ENCODE assay signal across 1 cellular context in genomic region chr5:37667846-37668245, GRCh38.
TF ChIP-seq lines count a peak whose summit lies in the region.

No MANE protein-coding gene starts in this region.

TF ChIP-seq in GM23338, 12 proteins besides CTCF, POLR2A, EP300 and RAD21 (continued from another document):
- no peak for TF ChIP-seq ZNF462 (CRISPR knock-in tag; IDR thresholded peaks at IDR 0.05)
- no peak for TF ChIP-seq ZNF114 (CRISPR knock-in tag; IDR thresholded peaks at IDR 0.05)
- no peak for TF ChIP-seq ETS1 (IDR thresholded peaks at IDR 0.05)
- no peak for TF ChIP-seq JUNB (IDR thresholded peaks at IDR 0.05; ENCODE audit: unreplicated experiment)
- no peak for TF ChIP-seq EZH2phosphoT487 (IDR thresholded peaks at IDR 0.05; ENCODE audit: unreplicated experiment)
TF ChIP-seq in GM23338: peak in this region for 0.
